In genomic region chr10:68336952-68337351, GRCh38 we compare ENCODE assay signal across 2 cellular contexts.
TF ChIP-seq lines count a peak whose summit lies in the region.

No MANE protein-coding gene starts in this region.

TF ChIP-seq in SK-N-SH, 30 proteins besides CTCF, POLR2A, EP300 and RAD21 (continued from another document):
- TF ChIP-seq PBX3 (IDR thresholded peaks at IDR 0.05), result no peak
- no peak for TF ChIP-seq USF2 (IDR thresholded peaks at IDR 0.05; ENCODE audit: borderline replicate concordance, low read depth, low read length)
- TF ChIP-seq ZBTB33 (IDR thresholded peaks at IDR 0.05; ENCODE audit: borderline replicate concordance, low read depth), result no peak
- no peak for TF ChIP-seq YY1 (IDR thresholded peaks at IDR 0.05; ENCODE audit: low read depth)
- no peak for TF ChIP-seq RFX5 (IDR thresholded peaks at IDR 0.05; ENCODE audit: low read length)
- TF ChIP-seq IRF3 (IDR thresholded peaks at IDR 0.05; ENCODE audit: low read depth, low read length), result no peak
- no peak for TF ChIP-seq MXI1 (IDR thresholded peaks at IDR 0.05; ENCODE audit: low read depth, low read length)
- TF ChIP-seq TEAD4 (IDR thresholded peaks at IDR 0.05; ENCODE audit: borderline replicate concordance, insufficient read depth), result no peak
- no peak for TF ChIP-seq RCOR1 (IDR thresholded peaks at IDR 0.05; ENCODE audit: low read length)
- TF ChIP-seq GABPA (IDR thresholded peaks at IDR 0.05; ENCODE audit: low read depth), result no peak
- TF ChIP-seq TAF1 (IDR thresholded peaks at IDR 0.05; ENCODE audit: borderline replicate concordance, low read depth, low read length), result no peak
- no peak for TF ChIP-seq SIN3A (IDR thresholded peaks at IDR 0.05; ENCODE audit: borderline replicate concordance, low read depth, low read length)
- TF ChIP-seq MEF2A (IDR thresholded peaks at IDR 0.05; ENCODE audit: borderline replicate concordance, low read depth), result no peak
- no peak for TF ChIP-seq RXRA (IDR thresholded peaks at IDR 0.05; ENCODE audit: borderline replicate concordance, low read depth)
- no peak for TF ChIP-seq TCF12 (IDR thresholded peaks at IDR 0.05)
- TF ChIP-seq USF1 (IDR thresholded peaks at IDR 0.05; ENCODE audit: borderline replicate concordance, low read depth), result no peak

TF ChIP-seq in SK-N-SH treated with all-trans-retinoic acid at 6 μM for 48 hours, 23 proteins besides CTCF, POLR2A, EP300 and RAD21 (continued from another document):
- no peak for TF ChIP-seq ARNTL (CRISPR knock-in tag; IDR thresholded peaks at IDR 0.05; ENCODE audit: borderline replicate concordance, low read depth)
- no peak for TF ChIP-seq ZNF565 (CRISPR knock-in tag; conservative IDR thresholded peaks at IDR 0.05; ENCODE audit: low read depth)
- TF ChIP-seq PPARA (CRISPR knock-in tag; IDR thresholded peaks at IDR 0.05; ENCODE audit: borderline replicate concordance), result no peak
- no peak for TF ChIP-seq ZFP3 (CRISPR knock-in tag; IDR thresholded peaks at IDR 0.05)
- no peak for TF ChIP-seq ZFP30 (CRISPR knock-in tag; IDR thresholded peaks at IDR 0.05)
- TF ChIP-seq ZC3H10 (CRISPR knock-in tag; IDR thresholded peaks at IDR 0.05), result no peak
